11 cellular contexts compared by ENCODE assay signal in the genomic region with DNA sequence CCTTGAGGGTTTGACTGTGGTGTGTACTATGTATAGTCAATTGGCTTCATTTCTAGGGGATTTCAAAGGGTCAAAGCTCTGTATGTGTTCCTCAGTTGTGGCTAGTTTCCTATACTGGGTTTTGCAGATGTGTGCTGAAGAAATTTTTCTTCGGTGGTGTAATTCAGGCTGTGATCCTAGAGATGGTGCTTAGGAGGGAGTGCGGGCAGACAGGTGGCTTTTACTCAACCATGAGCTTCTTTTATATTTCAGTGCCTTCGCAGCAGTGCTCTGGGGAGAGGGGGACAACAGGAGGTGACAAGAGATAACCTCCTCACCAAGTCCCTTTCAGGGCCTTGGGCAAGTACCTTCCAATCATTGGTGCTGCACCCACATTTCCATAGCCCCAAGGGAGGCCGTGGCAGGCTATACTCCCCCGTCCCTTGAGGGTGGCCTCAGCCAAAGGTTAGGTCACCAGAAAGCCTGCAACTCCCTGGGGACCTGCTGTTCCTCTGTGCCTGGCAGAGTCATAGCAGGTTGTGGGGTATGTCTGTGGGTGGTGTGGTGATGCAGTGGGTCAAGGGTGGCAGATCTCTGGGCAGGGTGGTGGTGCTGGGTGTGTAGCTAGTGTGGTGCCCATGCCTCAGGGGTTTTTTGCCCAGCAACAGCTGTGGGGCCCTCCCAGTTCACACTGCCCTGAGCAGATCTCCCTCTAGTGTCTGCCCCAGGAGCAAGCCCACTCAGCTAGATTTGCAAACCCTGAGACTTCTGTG. TPM values are rescaled to one million over a fixed set of nuclear protein-coding genes. Genes with fewer than 3 reads are reported as not detected.
A peak's percentile ranks its signal among the peaks of the same experiment; 100 is the strongest.
DNase-seq lines count a peak whose midpoint lies in the region; ATAC-seq and TF ChIP-seq lines count a peak whose summit lies in the region.
"Had no signal": no experiment of that assay in that cellular context is flagged by ENCODE, and none has a peak within 500 bp of the region (broad histone marks: within the 10 kb centered on the region; RNA-seq: fewer than 3 reads in every experiment).

No MANE protein-coding gene starts in this region.

- in situ Hi-C loops in GM13977 (cut with MboI; ENCODE audit: low pct_unique_long_range_greater_than_20kb, low sequenced_read_pairs, unreplicated experiment): no loop called here

- whole genome bisulfite sequencing in gastroesophageal sphincter (ENCODE audit: low coverage in 1 of 2), 2 donors: 83 to 100% methylated on average over 3 of the region's 5 CpGs

- TF ChIP-seq EP300 in gastroesophageal sphincter (IDR thresholded peaks at IDR 0.05): no peak

- no peaks in the 10 kb centered on the region for H3K36me3 ChIP-seq in gastroesophageal sphincter

- no peak overlapping the region for H3K4me3 ChIP-seq in gastroesophageal sphincter
- H3K4me3 ChIP-seq: skin epidermis had no signal

- TF ChIP-seq POLR2A in gastroesophageal sphincter (IDR thresholded peaks at IDR 0.05): no peak

- H3K27me3 ChIP-seq in gastroesophageal sphincter: peaks cover 18% of the 10 kb centered on the region

- no peaks in the 10 kb centered on the region for H3K9me3 ChIP-seq in gastroesophageal sphincter

- POLR2A ChIA-PET in RWPE1 (lab: Yijun Ruan, JAX; ENCODE audit: low non-redundant PET): no interaction called here

- ATAC-seq in GM21360 (IDR thresholded peaks at IDR 0.05; ENCODE audit: unreplicated experiment) (peak; percentile 70), HG03097 (IDR thresholded peaks at IDR 0.05; ENCODE audit: low FRiP score, unreplicated experiment) (peak; percentile 73), gastroesophageal sphincter (peak; percentile 7)
- ATAC-seq: HCT116 had no signal

- H3K27ac ChIP-seq in gastroesophageal sphincter (no peak overlapping the region), RWPE1 (no peak overlapping the region)
- H3K27ac ChIP-seq: skin epidermis had no signal

- peak; percentile 31 for TF ChIP-seq CTCF in GM13977 (IDR thresholded peaks at IDR 0.05; ENCODE audit: extremely low read depth, insufficient read depth, missing control alignments)
- TF ChIP-seq CTCF in gastroesophageal sphincter (IDR thresholded peaks at IDR 0.05): no peak
- no peak for TF ChIP-seq CTCF in RWPE1 (conservative IDR thresholded peaks at IDR 0.05; ENCODE audit: low read depth)

- CTCF ChIA-PET in RWPE1 (lab: Yijun Ruan, JAX): interaction anchor here (0.6 kb wide), 1 partner anchor 620 kb away, joined by 3 read pairs; no protein-coding TSS in a partner anchor

- H3K4me1 ChIP-seq in gastroesophageal sphincter: no peaks in the 10 kb centered on the region

- DNase-seq in GM13977 (ENCODE audit: low spot score) (peak; percentile 26), ecto neural progenitor cell (ENCODE audit: low spot score) (no peak), nucleus accumbens (lab: John Stamatoyannopoulos, UW) (no peak), RWPE1 (ENCODE audit: low spot score) (no peak), DMS114 treated with DMSO at 0.1 percent for 48 hours (lab: John Stamatoyannopoulos, UW; ENCODE audit: unreplicated experiment) (no peak)
- DNase-seq: CD4-positive, alpha-beta memory T cell had no signal

RNA-seq across cellular contexts. Expression of gene TMX1, which starts 37.0 kb away (rescaled TPM):
- total RNA-seq in gastroesophageal sphincter: 10 to 100 TPM; 20.9 to 33.0 (median 26.5) TPM

Comparison
In these comparisons a context has a peak if more than half of its experiments do, and no peak if none do; other contexts are left out.
1. ATAC-seq: peak in every context shown above with its lines; median percentile 73 in HG03097; 70 in GM21360; 7 in gastroesophageal sphincter.